In genomic region chr14:98602983-98603382, GRCh38 we compare ENCODE assay signal across 23 cellular contexts.
DNase-seq lines count a peak whose midpoint lies in the region; ATAC-seq, FAIRE-seq and TF ChIP-seq lines count a peak whose summit lies in the region.
"Had no signal": no experiment of that assay in that cellular context is flagged by ENCODE, and none has a peak within 500 bp of the region (broad histone marks: within the 10 kb centered on the region; RNA-seq: fewer than 3 reads in every experiment).

No MANE protein-coding gene starts in this region.

- no peak overlapping the region for H3K9ac ChIP-seq in astrocyte (ENCODE audit: low read length)
- H3K9ac ChIP-seq: BLaER1 had no signal

- no peak overlapping the region for H2AFZ ChIP-seq in astrocyte (ENCODE audit: low read depth, low read length)

- no peak overlapping the region for H3K4me2 ChIP-seq in astrocyte (ENCODE audit: low read length)
- H3K4me2 ChIP-seq: BLaER1 had no signal

- no peak overlapping the region for H3K27ac ChIP-seq in astrocyte (ENCODE audit: low read depth, low read length)
- H3K27ac ChIP-seq: 22Rv1, BLaER1, C4-2B had no signal

- TF ChIP-seq CTCF in astrocyte (IDR thresholded peaks at IDR 0.05; ENCODE audit: insufficient read depth, low read depth, low read length) = no peak
- TF ChIP-seq CTCF in osteocyte (IDR thresholded peaks at IDR 0.05) = no peak

- no peak for DNase-seq in activated naive CD4-positive, alpha-beta T cell treated with anti-CD3 and anti-CD28 coated beads, Interleukin-2, amount 50 U/mL, for 72 hours (ENCODE audit: low spot score in 2 of 2)
- DNase-seq in astrocyte (ENCODE audit: low read depth) (no peak), osteocyte (ENCODE audit: extremely low spot score, unreplicated experiment) (peak; percentile 65), GM19238 (ENCODE audit: insufficient read length, low spot score) (no peak), NCI-H187 (lab: John Stamatoyannopoulos, UW) (no peak), cortex of kidney (lab: John Stamatoyannopoulos, UW) (no peak)
- DNase-seq: Caco-2; CD4-positive, CD25-positive, alpha-beta regulatory T cell; CD8-positive, alpha-beta T cell; DMS79; GF-D8; GOT3; HFFc6 had no signal

- H3K4me3 Mint-ChIP-seq in activated naive CD4-positive, alpha-beta T cell treated with anti-CD3 and anti-CD28 coated beads, Interleukin-2, amount 50 U/mL, for 24 hours = no peak overlapping the region
- H3K4me3 Mint-ChIP-seq in astrocyte (ENCODE audit: unreplicated experiment) (no peak overlapping the region), osteocyte (ENCODE audit: unreplicated experiment) (no peak overlapping the region)
- H3K4me3 Mint-ChIP-seq: B cell; CD4-positive, CD25-positive, alpha-beta regulatory T cell; CD8-positive, alpha-beta T cell; HFFc6 had no signal

- H3K79me2 ChIP-seq in astrocyte (ENCODE audit: insufficient read depth, low read length) = no peaks in the 10 kb centered on the region

- no peaks in the 10 kb centered on the region for H3K27me3 Mint-ChIP-seq in activated naive CD4-positive, alpha-beta T cell treated with anti-CD3 and anti-CD28 coated beads, Interleukin-2, amount 50 U/mL, for 24 hours
- H3K27me3 Mint-ChIP-seq in astrocyte (ENCODE audit: low read depth, unreplicated experiment) (peaks cover 17% of the 10 kb centered on the region), osteocyte (ENCODE audit: unreplicated experiment) (no peaks in the 10 kb centered on the region)
- H3K27me3 Mint-ChIP-seq: B cell; CD4-positive, CD25-positive, alpha-beta regulatory T cell had no signal

- peak overlapping the region; percentile 13 for H3K27ac Mint-ChIP-seq in activated naive CD4-positive, alpha-beta T cell treated with anti-CD3 and anti-CD28 coated beads, Interleukin-2, amount 50 U/mL, for 24 hours
- H3K27ac Mint-ChIP-seq in activated naive CD4-positive, alpha-beta T cell treated with anti-CD3 and anti-CD28 coated beads, Interleukin-2, amount 50 U/mL, for 72 hours = peak overlapping the region in 1 of 2 donors; percentile 79
- H3K27ac Mint-ChIP-seq in astrocyte (ENCODE audit: unreplicated experiment) (peak overlapping the region; percentile 55), osteocyte (ENCODE audit: unreplicated experiment) (no peak overlapping the region)
- H3K27ac Mint-ChIP-seq: B cell; CD8-positive, alpha-beta T cell; HFFc6 had no signal

- H3K4me3 ChIP-seq in astrocyte (ENCODE audit: insufficient read depth, low read depth, low read length) = no peak overlapping the region
- H3K4me3 ChIP-seq: BLaER1, HAP-1 had no signal

- no peaks in the 10 kb centered on the region for H3K36me3 Mint-ChIP-seq in activated naive CD4-positive, alpha-beta T cell treated with anti-CD3 and anti-CD28 coated beads, Interleukin-2, amount 50 U/mL, for 24 hours
- peaks cover 0 to 4% of the 10 kb centered on the region in 2 donors for H3K36me3 Mint-ChIP-seq in activated naive CD4-positive, alpha-beta T cell treated with anti-CD3 and anti-CD28 coated beads, Interleukin-2, amount 50 U/mL, for 72 hours
- H3K36me3 Mint-ChIP-seq in astrocyte (ENCODE audit: low read depth, unreplicated experiment) (no peaks in the 10 kb centered on the region), osteocyte (ENCODE audit: unreplicated experiment) (no peaks in the 10 kb centered on the region)
- H3K36me3 Mint-ChIP-seq: CD4-positive, CD25-positive, alpha-beta regulatory T cell; CD8-positive, alpha-beta T cell had no signal

- H4K20me1 ChIP-seq in astrocyte (ENCODE audit: insufficient read depth, low read length) = no peaks in the 10 kb centered on the region
- H4K20me1 ChIP-seq: BLaER1 had no signal

- no peaks in the 10 kb centered on the region for H3K4me1 ChIP-seq in astrocyte (ENCODE audit: insufficient read depth, low read length)
- H3K4me1 ChIP-seq: BLaER1, Caco-2, HAP-1 had no signal

- ATAC-seq in activated naive CD4-positive, alpha-beta T cell treated with anti-CD3 and anti-CD28 coated beads, Interleukin-2, amount 50 U/mL, for 72 hours = no peak
- ATAC-seq: CD8-positive, alpha-beta T cell had no signal

- no peaks in the 10 kb centered on the region for H3K9me3 Mint-ChIP-seq in activated naive CD4-positive, alpha-beta T cell treated with anti-CD3 and anti-CD28 coated beads, Interleukin-2, amount 50 U/mL, for 24 hours
- H3K9me3 Mint-ChIP-seq in activated naive CD4-positive, alpha-beta T cell treated with anti-CD3 and anti-CD28 coated beads, Interleukin-2, amount 50 U/mL, for 72 hours = no peaks in the 10 kb centered on the region
- H3K9me3 Mint-ChIP-seq in astrocyte (ENCODE audit: unreplicated experiment) = peaks cover 1% of the 10 kb centered on the region
- no peaks in the 10 kb centered on the region for H3K9me3 Mint-ChIP-seq in osteocyte (ENCODE audit: unreplicated experiment)
- H3K9me3 Mint-ChIP-seq: CD8-positive, alpha-beta T cell had no signal

- no peaks in the 10 kb centered on the region for H3K4me1 Mint-ChIP-seq in activated naive CD4-positive, alpha-beta T cell treated with anti-CD3 and anti-CD28 coated beads, Interleukin-2, amount 50 U/mL, for 24 hours
- H3K4me1 Mint-ChIP-seq in astrocyte (ENCODE audit: low read depth, unreplicated experiment) (peaks cover 8% of the 10 kb centered on the region), osteocyte (ENCODE audit: unreplicated experiment) (no peaks in the 10 kb centered on the region)
- H3K4me1 Mint-ChIP-seq: B cell; CD4-positive, CD25-positive, alpha-beta regulatory T cell had no signal

- FAIRE-seq in astrocyte (lab: Jason Lieb, UNC) = no peak
- FAIRE-seq: A204.1, GM12891, GM18507, H54 had no signal

- H3K9me3 ChIP-seq in astrocyte (ENCODE audit: insufficient read depth, low read depth, low read length) = no peaks in the 10 kb centered on the region
- H3K9me3 ChIP-seq: BLaER1, Caco-2, HAP-1 had no signal

- no peaks in the 10 kb centered on the region for H3K27me3 ChIP-seq in astrocyte (ENCODE audit: insufficient read depth, low read length)
- H3K27me3 ChIP-seq: BLaER1 had no signal

- H3K36me3 ChIP-seq in astrocyte (ENCODE audit: insufficient read depth, low read length) = no peaks in the 10 kb centered on the region
- H3K36me3 ChIP-seq: BLaER1, HAP-1 had no signal
